Comparison of ENCODE assay signal across 1 cellular context in the genomic region with DNA sequence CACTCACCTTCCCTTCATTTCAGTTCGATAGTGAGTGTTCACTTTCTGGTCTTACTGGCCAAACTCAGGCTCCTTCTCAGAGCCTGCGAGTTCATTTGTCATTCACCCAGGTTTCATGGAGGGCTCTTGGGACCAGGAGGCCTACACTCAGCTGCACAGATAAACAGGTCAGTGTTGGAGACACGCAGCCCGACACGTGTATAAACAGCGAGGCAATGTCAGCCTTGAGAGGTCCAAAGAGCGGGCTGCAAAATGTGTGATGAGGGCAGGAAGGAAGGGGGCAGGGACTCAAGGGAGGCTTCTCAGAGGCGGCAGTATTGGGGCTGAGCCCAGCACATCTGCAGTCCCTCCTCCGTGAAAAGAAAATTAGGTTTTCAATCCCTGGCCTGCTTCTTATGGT.
TF ChIP-seq lines count a peak whose summit lies in the region.

No MANE protein-coding gene starts in this region.

TF ChIP-seq in HepG2, 621 proteins besides CTCF, POLR2A, EP300 and RAD21 (continued from another document):
- TF ChIP-seq ZNF687 (CRISPR knock-in tag; IDR thresholded peaks at IDR 0.05): peak; percentile 41; the same call in 1 of the 2 replicates
- TF ChIP-seq ZSCAN22 (CRISPR knock-in tag; IDR thresholded peaks at IDR 0.05): no peak
- TF ChIP-seq, protein P1, sequence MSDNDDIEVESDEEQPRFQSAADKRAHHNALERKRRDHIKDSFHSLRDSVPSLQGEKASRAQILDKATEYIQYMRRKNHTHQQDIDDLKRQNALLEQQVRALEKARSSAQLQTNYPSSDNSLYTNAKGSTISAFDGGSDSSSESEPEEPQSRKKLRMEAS (IDR thresholded peaks at IDR 0.05): peak; percentile 59
- TF ChIP-seq SUZ12 (IDR thresholded peaks at IDR 0.05; ENCODE audit: low read depth, low read length): no peak
- TF ChIP-seq IRF2 (CRISPR knock-in tag; IDR thresholded peaks at IDR 0.05): no peak
- no peak for TF ChIP-seq KDM3A (CRISPR knock-in tag; IDR thresholded peaks at IDR 0.05; ENCODE audit: low read depth)
- TF ChIP-seq, protein P2, sequence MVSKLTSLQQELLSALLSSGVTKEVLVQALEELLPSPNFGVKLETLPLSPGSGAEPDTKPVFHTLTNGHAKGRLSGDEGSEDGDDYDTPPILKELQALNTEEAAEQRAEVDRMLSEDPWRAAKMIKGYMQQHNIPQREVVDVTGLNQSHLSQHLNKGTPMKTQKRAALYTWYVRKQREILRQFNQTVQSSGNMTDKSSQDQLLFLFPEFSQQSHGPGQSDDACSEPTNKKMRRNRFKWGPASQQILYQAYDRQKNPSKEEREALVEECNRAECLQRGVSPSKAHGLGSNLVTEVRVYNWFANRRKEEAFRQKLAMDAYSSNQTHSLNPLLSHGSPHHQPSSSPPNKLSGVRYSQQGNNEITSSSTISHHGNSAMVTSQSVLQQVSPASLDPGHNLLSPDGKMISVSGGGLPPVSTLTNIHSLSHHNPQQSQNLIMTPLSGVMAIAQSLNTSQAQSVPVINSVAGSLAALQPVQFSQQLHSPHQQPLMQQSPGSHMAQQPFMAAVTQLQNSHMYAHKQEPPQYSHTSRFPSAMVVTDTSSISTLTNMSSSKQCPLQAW (CRISPR knock-in tag; IDR thresholded peaks at IDR 0.05): peak; percentile 27; the same call in 1 of the 2 replicates
- no peak for TF ChIP-seq RXRA (CRISPR knock-in tag; IDR thresholded peaks at IDR 0.05)
- 0 out of 2 replicates have a peak, but pooled peaks have one; percentile 79 for TF ChIP-seq NPAS2 (CRISPR knock-in tag; IDR thresholded peaks at IDR 0.05; ENCODE audit: borderline replicate concordance)
- no peak for TF ChIP-seq ZNF83 (CRISPR knock-in tag; IDR thresholded peaks at IDR 0.05; ENCODE audit: borderline replicate concordance)
- no peak for TF ChIP-seq ZNF557 (CRISPR knock-in tag; IDR thresholded peaks at IDR 0.05)
- TF ChIP-seq NFYB (CRISPR knock-in tag; IDR thresholded peaks at IDR 0.05): no peak
- TF ChIP-seq BCL3 (CRISPR knock-in tag; IDR thresholded peaks at IDR 0.05): no peak
- peak; percentile 49 for TF ChIP-seq ZFX (CRISPR knock-in tag; IDR thresholded peaks at IDR 0.05; ENCODE audit: low read depth)
- TF ChIP-seq FOXK1 (CRISPR knock-in tag; IDR thresholded peaks at IDR 0.05; ENCODE audit: borderline replicate concordance, low read depth): peak; percentile 60; the same call in 1 of the 2 replicates
- TF ChIP-seq SKIL (CRISPR knock-in tag; IDR thresholded peaks at IDR 0.05; ENCODE audit: borderline replicate concordance): no peak
- no peak for TF ChIP-seq CENPT (CRISPR knock-in tag; IDR thresholded peaks at IDR 0.05; ENCODE audit: low read depth)
- peak; percentile 20; the same call in 1 of the 2 replicates for TF ChIP-seq FOXO1 (CRISPR knock-in tag; IDR thresholded peaks at IDR 0.05)
- TF ChIP-seq ZBTB8A (CRISPR knock-in tag; IDR thresholded peaks at IDR 0.05; ENCODE audit: borderline replicate concordance, low read depth): no peak
- no peak for TF ChIP-seq KLF12 (CRISPR knock-in tag; IDR thresholded peaks at IDR 0.05; ENCODE audit: borderline replicate concordance)
- no peak for TF ChIP-seq PCBP2 (optimal IDR thresholded peaks at IDR 0.05; ENCODE audit: low read depth, low read length, poor library complexity, severe bottlenecking)
- TF ChIP-seq, protein P3, sequence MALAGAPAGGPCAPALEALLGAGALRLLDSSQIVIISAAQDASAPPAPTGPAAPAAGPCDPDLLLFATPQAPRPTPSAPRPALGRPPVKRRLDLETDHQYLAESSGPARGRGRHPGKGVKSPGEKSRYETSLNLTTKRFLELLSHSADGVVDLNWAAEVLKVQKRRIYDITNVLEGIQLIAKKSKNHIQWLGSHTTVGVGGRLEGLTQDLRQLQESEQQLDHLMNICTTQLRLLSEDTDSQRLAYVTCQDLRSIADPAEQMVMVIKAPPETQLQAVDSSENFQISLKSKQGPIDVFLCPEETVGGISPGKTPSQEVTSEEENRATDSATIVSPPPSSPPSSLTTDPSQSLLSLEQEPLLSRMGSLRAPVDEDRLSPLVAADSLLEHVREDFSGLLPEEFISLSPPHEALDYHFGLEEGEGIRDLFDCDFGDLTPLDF (CRISPR knock-in tag; IDR thresholded peaks at IDR 0.05): no peak
- no peak for TF ChIP-seq FOXP1 (IDR thresholded peaks at IDR 0.05)
- TF ChIP-seq FOXP1 (CRISPR knock-in tag; IDR thresholded peaks at IDR 0.05): peak; percentile 48; the same call in 1 of the 2 replicates
